ENCODE assay signal across 8 cellular contexts in the genomic region with DNA sequence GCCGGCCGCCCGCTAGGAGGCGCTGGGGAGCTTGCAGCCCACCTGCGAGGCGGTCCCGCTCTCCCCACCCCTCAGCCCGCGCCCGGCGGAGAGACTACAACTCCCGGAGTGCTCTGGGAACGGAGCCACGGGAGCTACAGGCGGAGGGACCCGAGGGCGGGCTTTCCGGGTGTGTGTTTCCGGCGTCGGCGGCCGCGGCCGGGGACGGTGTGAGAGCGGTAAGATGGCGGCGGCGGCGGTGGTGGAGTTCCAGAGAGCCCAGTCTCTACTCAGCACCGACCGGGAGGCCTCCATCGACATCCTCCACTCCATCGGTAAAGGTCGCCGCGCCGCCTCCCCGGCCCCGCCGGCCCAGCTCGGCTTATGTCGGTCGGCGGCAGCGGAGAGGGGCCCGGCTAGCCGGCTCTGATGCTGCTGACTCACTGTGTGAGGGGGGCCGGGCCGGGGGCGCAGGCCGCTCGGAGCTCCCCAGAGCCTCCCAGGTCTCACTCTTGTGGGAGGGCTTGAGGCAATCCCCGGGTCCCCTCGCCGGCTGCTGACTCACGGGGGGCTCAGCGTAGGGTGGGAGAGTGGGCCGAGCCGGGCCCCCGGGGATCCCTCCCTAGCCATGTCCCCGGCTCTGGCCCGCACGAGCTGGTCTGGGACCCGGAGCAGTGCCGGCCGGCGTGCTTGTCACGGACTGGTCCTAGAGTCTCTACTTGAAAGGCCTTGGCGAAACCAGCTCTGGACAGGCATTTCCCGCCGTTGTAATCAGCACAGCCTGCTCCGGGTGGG. TPM values are rescaled to one million over a fixed set of nuclear protein-coding genes. Genes with fewer than 3 reads are reported as not detected.
DNase-seq lines count a peak whose midpoint lies in the region; ATAC-seq, FAIRE-seq and TF ChIP-seq lines count a peak whose summit lies in the region.

A gene (plus strand): TSS at position 210 of the 774 bp plus-strand sequence. CDS start 14 bp downstream, at position 224.

- peaks cover 32% of the 10 kb centered on the region for H3K4me1 ChIP-seq in DND-41 (ENCODE audit: insufficient read depth, low read length)
- H3K4me1 ChIP-seq in esophagus muscularis mucosa, result peaks cover 16 to 34% (median 30%) of the 10 kb centered on the region in 4 donors

- peak; percentile 98 for DNase-seq in DND-41
- DNase-seq in RCC 7860 (ENCODE audit: low spot score), result peak; percentile 89
- peak; percentile 99 for DNase-seq in activated T-cell treated with anti-CD3 and anti-CD28 coated beads, Interleukin-2, amount 50 U/mL, for 72 hours
- peak; percentile 98 for DNase-seq in esophagus muscularis mucosa (ENCODE audit: extremely low spot score)
- DNase-seq in myocyte (ENCODE audit: low read depth), result peak; percentile 98
- peak; percentile 98 to 99 for DNase-seq in stimulated activated CD8-positive, alpha-beta memory T cell treated with anti-CD3 and anti-CD28 coated beads, Interleukin-7, amount 100 ng/mL, for 48 hours (ENCODE audit: extremely low read depth in 1 of 2, low read depth in 1 of 2)

- TF ChIP-seq EP300 in esophagus muscularis mucosa (IDR thresholded peaks at IDR 0.05), result no peak

- peak; percentile 96 for ATAC-seq in DND-41 (ENCODE audit: insufficient read depth, low read depth)
- peak; percentile 88 for ATAC-seq in GM21737 (IDR thresholded peaks at IDR 0.05; ENCODE audit: unreplicated experiment)
- ATAC-seq in activated T-cell treated with anti-CD3 and anti-CD28 coated beads, Interleukin-2, amount 50 U/mL, for 72 hours (replicated peaks in 1 of 2), result peak; percentile 94 to 95

- peaks cover 10% of the 10 kb centered on the region for H3K27me3 Mint-ChIP-seq in activated T-cell treated with anti-CD3 and anti-CD28 coated beads, Interleukin-2, amount 50 U/mL, for 72 hours (ENCODE audit: low read depth)

- H3K27ac ChIP-seq in DND-41 (ENCODE audit: low read length) (peak within 1 kb of the TSS; percentile 60), KOPT-K1 (ENCODE audit: low read depth, low read length, poor library complexity, severe bottlenecking) (peak within 1 kb of the TSS; percentile 83), esophagus muscularis mucosa (replicated peaks in 1 of 4) (peak within 1 kb of the TSS; percentile 74 to 86 (median 84))

- TF ChIP-seq CTCF in DND-41 (IDR thresholded peaks at IDR 0.05; ENCODE audit: borderline replicate concordance, extremely low read depth, low read length, poor library complexity, severe bottlenecking) (no peak), esophagus muscularis mucosa (IDR thresholded peaks at IDR 0.05) (peak in 2 of 3 experiments; percentile 92)

- H2AFZ ChIP-seq in DND-41 (ENCODE audit: low read depth, low read length), result peak within 1 kb of the TSS; percentile 82

- H3K4me1 Mint-ChIP-seq in activated T-cell treated with anti-CD3 and anti-CD28 coated beads, Interleukin-2, amount 50 U/mL, for 72 hours (ENCODE audit: low read depth), result peaks cover 45% of the 10 kb centered on the region

- peak; percentile 57 for FAIRE-seq in RCC 7860 (lab: Jason Lieb, UNC)

- H4K20me1 ChIP-seq in DND-41 (ENCODE audit: insufficient read depth, low read length), result peaks cover 23% of the 10 kb centered on the region; the same call in 1 of the 2 replicates

- peaks cover 42% of the 10 kb centered on the region for H3K36me3 ChIP-seq in DND-41 (ENCODE audit: insufficient read depth, low read length)
- peaks cover 33% of the 10 kb centered on the region for H3K36me3 ChIP-seq in KOPT-K1 (ENCODE audit: insufficient read depth, low read length)
- peaks cover 13 to 28% (median 21%) of the 10 kb centered on the region in 4 donors for H3K36me3 ChIP-seq in esophagus muscularis mucosa

- H3K9me3 ChIP-seq in DND-41 (ENCODE audit: insufficient read depth, low read length, severe bottlenecking), result no peaks in the 10 kb centered on the region
- H3K9me3 ChIP-seq in KOPT-K1 (ENCODE audit: insufficient read depth, low read length, poor library complexity, severe bottlenecking), result no peaks in the 10 kb centered on the region
- H3K9me3 ChIP-seq in esophagus muscularis mucosa, result no peaks in the 10 kb centered on the region

- H3K9me3 Mint-ChIP-seq in activated T-cell treated with anti-CD3 and anti-CD28 coated beads, Interleukin-2, amount 50 U/mL, for 72 hours, result no peaks in the 10 kb centered on the region

- peak within 1 kb of the TSS; percentile 84 for H3K9ac ChIP-seq in DND-41 (ENCODE audit: low read depth, low read length)

- H3K4me3 ChIP-seq in DND-41 (ENCODE audit: low read depth in 1 of 2, low read length in 2 of 2) (peak within 1 kb of the TSS; percentile 40 to 70; a peak in 3 of 4 replicates), esophagus muscularis mucosa (peak within 1 kb of the TSS; percentile 66 to 95 (median 84))

- H3K4me3 Mint-ChIP-seq in activated T-cell treated with anti-CD3 and anti-CD28 coated beads, Interleukin-2, amount 50 U/mL, for 72 hours, result peak within 1 kb of the TSS; percentile 96 to 97

- intact Hi-C loops in esophagus muscularis mucosa (cut with DNase I), result no loop called here

- H3K27me3 ChIP-seq in DND-41 (ENCODE audit: insufficient read depth, low read length, poor library complexity) (peaks cover 3% of the 10 kb centered on the region), esophagus muscularis mucosa (no peaks in the 10 kb centered on the region)

- H3K27ac Mint-ChIP-seq in activated T-cell treated with anti-CD3 and anti-CD28 coated beads, Interleukin-2, amount 50 U/mL, for 72 hours, result peak within 1 kb of the TSS; percentile 97

- TF ChIP-seq POLR2A in esophagus muscularis mucosa (IDR thresholded peaks at IDR 0.05; ENCODE audit: low read depth), result peak; percentile 32

- H3K36me3 Mint-ChIP-seq in activated T-cell treated with anti-CD3 and anti-CD28 coated beads, Interleukin-2, amount 50 U/mL, for 72 hours (ENCODE audit: insufficient read depth in 2 of 2), result peaks cover 12 to 16% of the 10 kb centered on the region in 2 donors

- H3K4me2 ChIP-seq in DND-41 (ENCODE audit: insufficient read depth, low read length), result peak within 1 kb of the TSS; percentile 92

- H3K79me2 ChIP-seq in DND-41 (ENCODE audit: insufficient read depth, low read length), result peaks cover 54% of the 10 kb centered on the region

- 0% methylated on average over 15 of the region's 74 CpGs for WGBS in esophagus muscularis mucosa

RNA-seq across cellular contexts. Expression of the gene that starts here (rescaled TPM):
- total RNA-seq in activated T-cell treated with anti-CD3 and anti-CD28 coated beads, Interleukin-2, amount 50 U/mL, for 72 hours, result 100 to 1,000 TPM; 131 to 134 TPM
- total RNA-seq in esophagus muscularis mucosa (10 to 100 TPM; 39.9 to 70.2 (median 64.7) TPM), myocyte (93.7 and 95.0 TPM in 2 replicates)
- 108 TPM for polyA plus RNA-seq in myocyte (2012)

Comparison
In these comparisons a context has a peak if more than half of its experiments do, and no peak if none do; other contexts are left out.
1. Peak in every context shown above with its lines: DNase-seq, ATAC-seq, H3K4me3 ChIP-seq and H3K27ac ChIP-seq.